10 cellular contexts compared by ENCODE assay signal in the genomic region with DNA sequence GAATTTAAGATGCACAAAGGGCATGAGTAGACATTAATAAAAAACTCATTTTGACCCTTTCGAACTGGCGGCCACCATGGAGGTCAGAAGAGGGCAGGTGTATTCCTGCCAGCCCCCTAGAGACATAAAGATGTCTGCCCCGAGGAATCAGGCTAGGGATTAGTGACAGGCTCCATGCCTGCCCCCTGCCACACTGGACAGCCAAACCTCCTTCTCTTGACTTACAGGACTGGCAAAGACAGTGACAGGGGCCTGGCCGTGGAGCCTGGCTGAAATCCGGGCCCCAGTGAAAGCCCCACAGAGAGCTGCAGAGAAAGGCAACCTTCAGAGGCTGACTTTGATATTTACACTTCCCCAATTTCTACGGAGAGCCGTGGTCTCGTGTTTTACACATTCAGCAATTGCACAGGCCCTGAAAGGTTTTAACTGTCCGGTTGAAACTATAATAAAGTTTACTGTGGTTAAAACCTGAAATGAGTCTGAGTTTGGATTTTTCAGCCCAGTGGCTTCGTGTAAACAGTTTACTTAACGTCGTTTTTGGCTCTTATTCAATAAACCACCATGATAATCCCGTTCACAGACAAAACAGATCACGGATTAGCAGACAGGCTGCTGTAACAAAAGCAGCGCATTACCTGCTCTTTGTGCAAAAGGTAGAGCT.
DNase-seq lines count a peak whose midpoint lies in the region; ATAC-seq and TF ChIP-seq lines count a peak whose summit lies in the region.
"Had no signal": no experiment of that assay in that cellular context is flagged by ENCODE, and none has a peak within 500 bp of the region (broad histone marks: within the 10 kb centered on the region; RNA-seq: fewer than 3 reads in every experiment).

No MANE protein-coding gene starts in this region.

- DNase-seq in GM10266 (ENCODE audit: extremely low spot score) (peak; percentile 14), GM20000 (ENCODE audit: low spot score) (peak; percentile 33), iris pigment epithelial cell (ENCODE audit: low read depth) (peak; percentile 15), NCI-H1436 (lab: John Stamatoyannopoulos, UW) (no peak), iPS-NIHi11 (ENCODE audit: low spot score) (no peak), DMS153 (lab: John Stamatoyannopoulos, UW) (no peak), DMS79 treated with DMSO at 0.1 percent for 48 hours (lab: John Stamatoyannopoulos, UW) (no peak)
- DNase-seq: activated CD4-positive, CD25-positive, alpha-beta regulatory T cell treated with anti-CD3 and anti-CD28 coated beads, Interleukin-2, amount 50 U/mL, for 72 hours; NCI-H226 had no signal

- TF ChIP-seq CTCF in GM10266 (IDR thresholded peaks at IDR 0.05; ENCODE audit: control insufficient read depth, insufficient read depth, low read depth, missing control alignments) (no peak), GM20000 (IDR thresholded peaks at IDR 0.05; ENCODE audit: extremely low read depth, missing control alignments) (no peak)

- peak; percentile 65 for ATAC-seq in HG03354 (IDR thresholded peaks at IDR 0.05; ENCODE audit: poor library complexity, severe bottlenecking, unreplicated experiment)

Comparison
In these comparisons a context has a peak if more than half of its experiments do, and no peak if none do; other contexts are left out.
1. DNase-seq: peak in GM10266 (single experiment), GM20000 (single experiment) and iris pigment epithelial cell (single experiment); none in NCI-H1436 (single experiment), iPS-NIHi11 (single experiment), DMS153 (single experiment) and DMS79 treated with DMSO at 0.1 percent for 48 hours (single experiment).